In the genomic region with DNA sequence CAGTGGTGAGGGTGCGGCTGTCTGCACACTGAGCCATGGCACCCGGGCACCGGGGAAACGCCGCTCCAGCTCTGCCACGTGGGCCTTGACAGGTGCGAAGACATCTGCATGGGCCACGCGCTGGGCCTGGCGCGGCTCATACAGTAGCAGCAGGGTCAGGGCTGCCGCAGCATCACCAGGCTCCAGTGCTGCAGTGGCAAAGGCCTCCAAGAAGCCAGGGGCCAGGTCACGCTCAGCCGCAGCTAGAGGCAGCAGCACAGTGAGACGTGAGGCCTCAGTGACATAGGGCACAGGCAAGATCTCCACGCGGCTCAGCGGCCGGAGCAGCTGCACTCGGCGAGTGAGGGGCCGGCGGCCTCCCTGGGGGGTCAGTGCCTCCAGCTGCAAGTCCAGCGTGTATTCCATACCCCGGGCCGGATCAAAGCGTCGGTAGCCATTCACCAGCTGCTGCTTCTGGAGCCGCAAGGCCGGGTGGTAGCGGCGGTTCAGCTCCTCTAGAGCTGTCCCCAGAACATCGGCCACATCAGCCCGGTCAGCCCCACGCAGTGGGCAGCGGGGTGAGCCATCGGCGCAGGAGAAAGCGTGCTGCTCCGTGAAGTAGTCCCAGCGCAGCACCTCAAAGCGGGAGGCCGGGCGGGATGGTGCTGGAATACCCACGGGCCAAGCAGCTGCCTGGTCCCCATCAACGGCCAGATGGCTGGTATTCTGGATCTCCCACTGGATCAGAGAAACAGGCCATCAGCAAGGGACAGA, we compare ENCODE assay signal across 27 cellular contexts. TPM values are rescaled to one million over a fixed set of nuclear protein-coding genes. Genes with fewer than 3 reads are reported as not detected.
DNase-seq lines count a peak whose midpoint lies in the region; ATAC-seq and TF ChIP-seq lines count a peak whose summit lies in the region.
"Had no signal": no experiment of that assay in that cellular context is flagged by ENCODE, and none has a peak within 500 bp of the region (broad histone marks: within the 10 kb centered on the region; RNA-seq: fewer than 3 reads in every experiment).

No MANE protein-coding gene starts in this region.

- H3K4me2 ChIP-seq in BLaER1 (no peak overlapping the region), IMR-90 (ENCODE audit: low read depth, low read length) (no peak overlapping the region)
- H3K4me2 ChIP-seq: A549 had no signal

- H3K4me3 Mint-ChIP-seq in neural crest cell: peak overlapping the region; percentile 66

- H3K79me1 ChIP-seq in IMR-90 (ENCODE audit: low read depth in 1 of 2, low read length in 2 of 2): peaks cover 6 to 38% of the 10 kb centered on the region in 2 experiments; a peak in 3 of 4 replicates

- no peaks in the 10 kb centered on the region for H3K9me3 Mint-ChIP-seq in neural crest cell
- H3K9me3 Mint-ChIP-seq: CD8-positive, alpha-beta memory T cell had no signal

- H3K18ac ChIP-seq in IMR-90 (ENCODE audit: low read depth, low read length): no peak overlapping the region

- peaks cover 2% of the 10 kb centered on the region; the same call in 1 of the 2 replicates for H3K9me1 ChIP-seq in IMR-90 (ENCODE audit: insufficient read depth, low read length)

- H3K27me3 ChIP-seq in BLaER1 (peaks cover 20% of the 10 kb centered on the region; the same call in 1 of the 2 replicates), IMR-90 (ENCODE audit: control insufficient read depth, insufficient read depth, low read length) (no peaks in the 10 kb centered on the region)

- in situ Hi-C loops in IMR-90 (cut with MboI; ENCODE audit: low sequenced_read_pairs): no loop called here

- dilution Hi-C loops in IMR-90 (cut with HindIII; ENCODE audit: low sequenced_read_pairs, unreplicated experiment): no loop called here

- H3K27ac Mint-ChIP-seq in neural crest cell (ENCODE audit: unreplicated experiment): no peak overlapping the region

- no peak overlapping the region for H2BK20ac ChIP-seq in IMR-90 (ENCODE audit: low read depth, low read length)

- H4K91ac ChIP-seq in IMR-90 (ENCODE audit: insufficient read depth, low read depth, low read length): no peak overlapping the region

- WGBS in IMR-90 (ENCODE audit: extremely low coverage in 2 of 2, insufficient read length in 1 of 2), 2 experiments: 91% methylated on average over 40 of the region's 46 CpGs; no CpG with 5 or more reads in 1 of the 2 experiments

- H3K14ac ChIP-seq in IMR-90 (replicated peaks; ENCODE audit: low read depth, low read length): no peak overlapping the region

- no peak for TF ChIP-seq RAD21 in IMR-90 (IDR thresholded peaks at IDR 0.05; ENCODE audit: low read length)

- H3K9ac ChIP-seq in BLaER1 (0 out of 2 replicates have a peak overlapping the region, but pooled peaks have one; percentile 24), IMR-90 (ENCODE audit: low read depth, low read length) (no peak overlapping the region)

- H2AFZ ChIP-seq in IMR-90 (replicated peaks; ENCODE audit: low read length, poor library complexity): peak overlapping the region; percentile 3

- intact Hi-C loops in IMR-90 (cut with micrococcal nuclease): no loop called here

- POLR2A ChIA-PET in IMR-90 (lab: Charles Lee; ENCODE audit: unreplicated experiment): no interaction called here

- H3K4me1 ChIP-seq in BLaER1: peaks cover 51% of the 10 kb centered on the region
- H3K4me1 ChIP-seq in IMR-90 (ENCODE audit: control insufficient read depth, insufficient read depth, low read length): peaks cover 24% of the 10 kb centered on the region

- peaks cover 2% of the 10 kb centered on the region for H3K27me3 Mint-ChIP-seq in neural crest cell (ENCODE audit: low read depth)

- H3K9me3 ChIP-seq in BLaER1: no peaks in the 10 kb centered on the region
- H3K9me3 ChIP-seq in IMR-90 (ENCODE audit: control insufficient read depth, insufficient read depth, low read length): no peaks in the 10 kb centered on the region
- H3K9me3 ChIP-seq: A549, HAP-1 had no signal

- H2AK9ac ChIP-seq in IMR-90 (replicated peaks; ENCODE audit: low read depth, low read length, poor library complexity): no peak overlapping the region

- H4K8ac ChIP-seq in IMR-90 (ENCODE audit: low read depth in 2 of 2, low read length in 2 of 2): no peak overlapping the region

- no peaks in the 10 kb centered on the region for H3K36me3 Mint-ChIP-seq in neural crest cell (ENCODE audit: low read depth)

- TF ChIP-seq POLR2A in IMR-90 (IDR thresholded peaks at IDR 0.05; ENCODE audit: low read depth, low read length): no peak

- H3K27ac ChIP-seq in BLaER1 (no peak overlapping the region), IMR-90 (ENCODE audit: insufficient read depth, low read length) (no peak overlapping the region)
- H3K27ac ChIP-seq: A549, C4-2B had no signal

- H3K23ac ChIP-seq in IMR-90 (ENCODE audit: low read depth, low read length): no peak overlapping the region

- H2AK5ac ChIP-seq in IMR-90 (ENCODE audit: low read depth, low read length): no peak overlapping the region

- no peak overlapping the region for H3K4ac ChIP-seq in IMR-90 (ENCODE audit: low read depth, low read length)

- no peak for DNase-seq in IMR-90
- no peak for DNase-seq in neural crest cell (ENCODE audit: low read depth, low spot score)
- DNase-seq in HCEC 1CT: no peak
- DNase-seq in midbrain (lab: John Stamatoyannopoulos, UW): no peak
- DNase-seq: CD8-positive, alpha-beta memory T cell; DMS 273 treated with DMSO at 0.1 percent for 48 hours; DMS79; EL; GDM1; GOT3; Kasumi-1; NCI-H1092 treated with DMSO at 0.1 percent for 48 hours; NCI-H1436; NCI-H187; NCI-H2081 treated with DMSO at 0.1 percent for 48 hours; NCI-H2171; NCI-H226; NCI-H510A; NCI-H69; RPMI8226; SHP77 had no signal

- no peak for ATAC-seq in IMR-90 (ENCODE audit: low read depth)
- ATAC-seq: A549, GM12878 had no signal

- CTCF ChIA-PET in IMR-90 (lab: Yijun Ruan, JAX): interaction anchor here (1.4 kb wide), 1 partner anchor 10 kb away, joined by 5 read pairs; no protein-coding TSS in a partner anchor

- no TSS peak for BruUV-seq in IMR-90 (replicated peaks; lab: Mats Ljungman, UMichigan)

- H4K5ac ChIP-seq in IMR-90 (ENCODE audit: low read depth, low read length): no peak overlapping the region

- H3K4me3 ChIP-seq in BLaER1: no peak overlapping the region
- no peak overlapping the region for H3K4me3 ChIP-seq in IMR-90 (ENCODE audit: insufficient read depth, low read depth, low read length)
- H3K4me3 ChIP-seq: A549, GM12878, HAP-1 had no signal

- H3K4me1 Mint-ChIP-seq in neural crest cell: peaks cover 48% of the 10 kb centered on the region

- no peak overlapping the region for H3K56ac ChIP-seq in IMR-90 (ENCODE audit: extremely low read depth, insufficient read depth, low read length)

- TF ChIP-seq CTCF in IMR-90 (conservative IDR thresholded peaks at IDR 0.05; ENCODE audit: low read depth, low read length) (no peak), neural crest cell (conservative IDR thresholded peaks at IDR 0.05) (no peak)

- H2BK15ac ChIP-seq in IMR-90 (ENCODE audit: low read depth, low read length): no peak overlapping the region

- H2BK5ac ChIP-seq in IMR-90 (ENCODE audit: low read depth, low read length, poor library complexity, severe bottlenecking): no peak overlapping the region

- H4K20me1 ChIP-seq in BLaER1: peaks cover 43% of the 10 kb centered on the region
- peaks cover 28% of the 10 kb centered on the region for H4K20me1 ChIP-seq in IMR-90 (ENCODE audit: insufficient read depth, low read length)

- no peak overlapping the region for H2BK120ac ChIP-seq in IMR-90 (ENCODE audit: low read depth, low read length)

- H3K36me3 ChIP-seq in BLaER1 (peaks cover 23% of the 10 kb centered on the region), IMR-90 (ENCODE audit: control insufficient read depth, insufficient read depth, low read length) (peaks cover 26% of the 10 kb centered on the region)

TF ChIP-seq in IMR-90, 13 proteins besides CTCF, POLR2A, EP300 and RAD21:
- TF ChIP-seq NFE2L2 (IDR thresholded peaks at IDR 0.05; ENCODE audit: low read depth, low read length): no peak
- TF ChIP-seq MXI1 (IDR thresholded peaks at IDR 0.05; ENCODE audit: borderline replicate concordance, low read depth, low read length): no peak

RNA-seq across cellular contexts. Expression of a gene that starts 3.5 kb away (rescaled TPM):
- 24.0 and 27.2 TPM in 2 replicates for total RNA-seq in IMR-90 (2012; rRNA removed)
- polyA plus RNA-seq in IMR-90 (2012; rRNA removed): 115 and 147 TPM in 2 replicates
- 108 and 204 TPM in 2 replicates for polyA plus RNA-seq in IMR-90 (2012; cell fraction: cytosol; rRNA removed)
- 37.3 and 118 TPM in 2 replicates for polyA plus RNA-seq in IMR-90 (2012; cell fraction: nucleus; rRNA removed; ENCODE audit: low replicate concordance)
- total RNA-seq in neural crest cell: 27.0 and 30.0 TPM in 2 replicates

RNA-seq across cellular contexts. Expression of a gene that starts 3.7 kb away (rescaled TPM):
- total RNA-seq in IMR-90 (2012; rRNA removed) (under 0.01 and 0.18 TPM in 2 replicates), neural crest cell (15.7 and 16.4 TPM in 2 replicates)
- 2.2 and 3.0 TPM in 2 replicates for polyA plus RNA-seq in IMR-90 (2012; rRNA removed)
- polyA plus RNA-seq in IMR-90 (2012; cell fraction: cytosol; rRNA removed): 0.81 and 1.3 TPM in 2 replicates
- 20.2 and 40.5 TPM in 2 replicates for polyA plus RNA-seq in IMR-90 (2012; cell fraction: nucleus; rRNA removed; ENCODE audit: low replicate concordance)
- polyA plus RNA-seq: CD8-positive, alpha-beta memory T cell had no signal

RNA-seq across cellular contexts. Expression of a gene that starts 25.8 kb away (rescaled TPM):
- total RNA-seq in IMR-90 (2012; rRNA removed) (not detected in 2 replicates), neural crest cell (1.0 and 1.5 TPM in 2 replicates)
- polyA plus RNA-seq in IMR-90 (2012; rRNA removed): 0.10 TPM in 1 of 2 replicates, not detected in the other
- not detected in 2 replicates for polyA plus RNA-seq in IMR-90 (2012; cell fraction: cytosol; rRNA removed)
- polyA plus RNA-seq in IMR-90 (2012; cell fraction: nucleus; rRNA removed; ENCODE audit: low replicate concordance): 0.16 and 0.33 TPM in 2 replicates
- total RNA-seq: CD8-positive, alpha-beta memory T cell; GM12878; SK-MEL-5 had no signal
- polyA plus RNA-seq: CD8-positive, alpha-beta memory T cell had no signal

RNA-seq across cellular contexts. Expression of a gene that starts 31.2 kb away (rescaled TPM):
- total RNA-seq in IMR-90 (2012; rRNA removed) (21.4 and 21.5 TPM in 2 replicates), neural crest cell (122 and 123 TPM in 2 replicates)
- polyA plus RNA-seq in IMR-90 (2012; rRNA removed): 51.2 and 51.8 TPM in 2 replicates
- polyA plus RNA-seq in IMR-90 (2012; cell fraction: cytosol; rRNA removed): 55.5 and 61.7 TPM in 2 replicates
- polyA plus RNA-seq in IMR-90 (2012; cell fraction: nucleus; rRNA removed; ENCODE audit: low replicate concordance): 203 and 301 TPM in 2 replicates
- polyA plus RNA-seq: CD8-positive, alpha-beta memory T cell had no signal

RNA-seq across cellular contexts. Expression of a gene that starts 32.0 kb away (rescaled TPM):
- total RNA-seq in IMR-90 (2012; rRNA removed): not detected in 2 replicates
- polyA plus RNA-seq in IMR-90 (2012; rRNA removed): 0.80 and 0.96 TPM in 2 replicates
- polyA plus RNA-seq in IMR-90 (2012; cell fraction: cytosol; rRNA removed): 0.16 and 0.26 TPM in 2 replicates
- polyA plus RNA-seq in IMR-90 (2012; cell fraction: nucleus; rRNA removed; ENCODE audit: low replicate concordance): 5.6 and 14.6 TPM in 2 replicates
- total RNA-seq in neural crest cell: 0.50 TPM in 1 of 2 replicates, not detected in the other
- total RNA-seq: CD8-positive, alpha-beta memory T cell; GM12878 had no signal
- polyA plus RNA-seq: CD8-positive, alpha-beta memory T cell; GM12878 had no signal

Comparison
In these comparisons a context has a peak if more than half of its experiments do, and no peak if none do; other contexts are left out.
1. RNA of a gene that starts 3.7 kb away (total RNA-seq): 15.7 to 16.4 TPM in neural crest cell; under 0.01 to 0.18 TPM in IMR-90; every median in the first group is over 10 times any median in the second.